1 cellular context compared by ENCODE assay signal in the genomic region with DNA sequence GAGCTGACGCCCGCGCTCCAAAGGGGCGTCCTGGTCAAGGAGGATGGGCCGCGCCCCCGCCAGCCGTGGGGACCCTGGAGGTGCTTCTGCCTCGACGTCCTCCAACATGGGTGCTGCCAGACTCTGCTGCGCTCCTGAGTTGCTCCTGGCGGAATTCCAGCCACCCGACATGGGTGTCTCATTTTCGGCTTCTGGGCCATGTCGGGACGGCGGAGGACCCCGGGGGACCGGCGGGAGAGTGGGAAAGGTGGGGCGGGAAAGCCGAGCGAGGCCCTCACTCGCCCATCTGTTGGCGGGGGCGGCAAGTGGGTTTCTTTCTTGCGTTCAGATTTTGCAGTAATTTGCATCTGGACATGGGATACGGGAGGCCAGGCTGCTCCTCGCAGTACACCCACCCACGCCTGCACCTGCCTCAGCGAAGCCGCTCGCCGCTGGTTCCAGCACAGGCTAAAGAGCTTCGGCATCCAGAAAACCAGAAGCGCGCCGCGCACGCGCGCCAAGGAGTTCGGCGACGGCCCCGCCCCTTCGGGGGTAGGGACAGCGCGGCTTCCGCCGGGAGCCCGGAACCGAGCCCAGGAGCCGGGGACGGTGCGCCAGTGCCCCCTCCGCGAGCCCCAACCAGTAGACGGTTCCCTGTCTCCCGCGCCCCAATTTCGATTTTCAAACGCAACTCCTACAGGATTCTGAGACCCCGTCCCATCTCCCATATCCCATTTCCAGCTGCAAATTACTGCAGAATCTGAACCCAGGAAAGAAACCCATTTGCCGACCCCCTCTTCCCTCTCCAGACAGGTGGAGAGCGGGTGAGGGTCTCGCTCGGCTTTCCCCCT.
TF ChIP-seq lines count a peak whose summit lies in the region.

A gene (plus strand): TSS at position 563 of the 830 bp plus-strand sequence. CDS start 320 bp downstream, outside the sequence.

TF ChIP-seq in K562, 482 proteins besides CTCF, POLR2A, EP300 and RAD21 (continued from another document and continues in another):
- TF ChIP-seq, protein P1, sequence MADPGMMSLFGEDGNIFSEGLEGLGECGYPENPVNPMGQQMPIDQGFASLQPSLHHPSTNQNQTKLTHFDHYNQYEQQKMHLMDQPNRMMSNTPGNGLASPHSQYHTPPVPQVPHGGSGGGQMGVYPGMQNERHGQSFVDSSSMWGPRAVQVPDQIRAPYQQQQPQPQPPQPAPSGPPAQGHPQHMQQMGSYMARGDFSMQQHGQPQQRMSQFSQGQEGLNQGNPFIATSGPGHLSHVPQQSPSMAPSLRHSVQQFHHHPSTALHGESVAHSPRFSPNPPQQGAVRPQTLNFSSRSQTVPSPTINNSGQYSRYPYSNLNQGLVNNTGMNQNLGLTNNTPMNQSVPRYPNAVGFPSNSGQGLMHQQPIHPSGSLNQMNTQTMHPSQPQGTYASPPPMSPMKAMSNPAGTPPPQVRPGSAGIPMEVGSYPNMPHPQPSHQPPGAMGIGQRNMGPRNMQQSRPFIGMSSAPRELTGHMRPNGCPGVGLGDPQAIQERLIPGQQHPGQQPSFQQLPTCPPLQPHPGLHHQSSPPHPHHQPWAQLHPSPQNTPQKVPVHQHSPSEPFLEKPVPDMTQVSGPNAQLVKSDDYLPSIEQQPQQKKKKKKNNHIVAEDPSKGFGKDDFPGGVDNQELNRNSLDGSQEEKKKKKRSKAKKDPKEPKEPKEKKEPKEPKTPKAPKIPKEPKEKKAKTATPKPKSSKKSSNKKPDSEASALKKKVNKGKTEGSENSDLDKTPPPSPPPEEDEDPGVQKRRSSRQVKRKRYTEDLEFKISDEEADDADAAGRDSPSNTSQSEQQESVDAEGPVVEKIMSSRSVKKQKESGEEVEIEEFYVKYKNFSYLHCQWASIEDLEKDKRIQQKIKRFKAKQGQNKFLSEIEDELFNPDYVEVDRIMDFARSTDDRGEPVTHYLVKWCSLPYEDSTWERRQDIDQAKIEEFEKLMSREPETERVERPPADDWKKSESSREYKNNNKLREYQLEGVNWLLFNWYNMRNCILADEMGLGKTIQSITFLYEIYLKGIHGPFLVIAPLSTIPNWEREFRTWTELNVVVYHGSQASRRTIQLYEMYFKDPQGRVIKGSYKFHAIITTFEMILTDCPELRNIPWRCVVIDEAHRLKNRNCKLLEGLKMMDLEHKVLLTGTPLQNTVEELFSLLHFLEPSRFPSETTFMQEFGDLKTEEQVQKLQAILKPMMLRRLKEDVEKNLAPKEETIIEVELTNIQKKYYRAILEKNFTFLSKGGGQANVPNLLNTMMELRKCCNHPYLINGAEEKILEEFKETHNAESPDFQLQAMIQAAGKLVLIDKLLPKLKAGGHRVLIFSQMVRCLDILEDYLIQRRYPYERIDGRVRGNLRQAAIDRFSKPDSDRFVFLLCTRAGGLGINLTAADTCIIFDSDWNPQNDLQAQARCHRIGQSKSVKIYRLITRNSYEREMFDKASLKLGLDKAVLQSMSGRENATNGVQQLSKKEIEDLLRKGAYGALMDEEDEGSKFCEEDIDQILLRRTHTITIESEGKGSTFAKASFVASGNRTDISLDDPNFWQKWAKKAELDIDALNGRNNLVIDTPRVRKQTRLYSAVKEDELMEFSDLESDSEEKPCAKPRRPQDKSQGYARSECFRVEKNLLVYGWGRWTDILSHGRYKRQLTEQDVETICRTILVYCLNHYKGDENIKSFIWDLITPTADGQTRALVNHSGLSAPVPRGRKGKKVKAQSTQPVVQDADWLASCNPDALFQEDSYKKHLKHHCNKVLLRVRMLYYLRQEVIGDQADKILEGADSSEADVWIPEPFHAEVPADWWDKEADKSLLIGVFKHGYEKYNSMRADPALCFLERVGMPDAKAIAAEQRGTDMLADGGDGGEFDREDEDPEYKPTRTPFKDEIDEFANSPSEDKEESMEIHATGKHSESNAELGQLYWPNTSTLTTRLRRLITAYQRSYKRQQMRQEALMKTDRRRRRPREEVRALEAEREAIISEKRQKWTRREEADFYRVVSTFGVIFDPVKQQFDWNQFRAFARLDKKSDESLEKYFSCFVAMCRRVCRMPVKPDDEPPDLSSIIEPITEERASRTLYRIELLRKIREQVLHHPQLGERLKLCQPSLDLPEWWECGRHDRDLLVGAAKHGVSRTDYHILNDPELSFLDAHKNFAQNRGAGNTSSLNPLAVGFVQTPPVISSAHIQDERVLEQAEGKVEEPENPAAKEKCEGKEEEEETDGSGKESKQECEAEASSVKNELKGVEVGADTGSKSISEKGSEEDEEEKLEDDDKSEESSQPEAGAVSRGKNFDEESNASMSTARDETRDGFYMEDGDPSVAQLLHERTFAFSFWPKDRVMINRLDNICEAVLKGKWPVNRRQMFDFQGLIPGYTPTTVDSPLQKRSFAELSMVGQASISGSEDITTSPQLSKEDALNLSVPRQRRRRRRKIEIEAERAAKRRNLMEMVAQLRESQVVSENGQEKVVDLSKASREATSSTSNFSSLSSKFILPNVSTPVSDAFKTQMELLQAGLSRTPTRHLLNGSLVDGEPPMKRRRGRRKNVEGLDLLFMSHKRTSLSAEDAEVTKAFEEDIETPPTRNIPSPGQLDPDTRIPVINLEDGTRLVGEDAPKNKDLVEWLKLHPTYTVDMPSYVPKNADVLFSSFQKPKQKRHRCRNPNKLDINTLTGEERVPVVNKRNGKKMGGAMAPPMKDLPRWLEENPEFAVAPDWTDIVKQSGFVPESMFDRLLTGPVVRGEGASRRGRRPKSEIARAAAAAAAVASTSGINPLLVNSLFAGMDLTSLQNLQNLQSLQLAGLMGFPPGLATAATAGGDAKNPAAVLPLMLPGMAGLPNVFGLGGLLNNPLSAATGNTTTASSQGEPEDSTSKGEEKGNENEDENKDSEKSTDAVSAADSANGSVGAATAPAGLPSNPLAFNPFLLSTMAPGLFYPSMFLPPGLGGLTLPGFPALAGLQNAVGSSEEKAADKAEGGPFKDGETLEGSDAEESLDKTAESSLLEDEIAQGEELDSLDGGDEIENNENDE (IDR thresholded peaks at IDR 0.05; ENCODE audit: low read depth, low read length): no peak
- TF ChIP-seq ZNF586 (CRISPR knock-in tag; conservative IDR thresholded peaks at IDR 0.05) (no peak), ZNF324 (CRISPR knock-in tag; IDR thresholded peaks at IDR 0.05) (no peak), ZKSCAN3 (CRISPR knock-in tag; IDR thresholded peaks at IDR 0.05) (no peak), EP400 (IDR thresholded peaks at IDR 0.05) (peak; percentile 36; the same call in 1 of the 2 replicates), POLR2AphosphoS5 (IDR thresholded peaks at IDR 0.05; ENCODE audit: control insufficient read depth, insufficient read depth, low read depth, low read length) (peak; percentile 73), ZNF551 (CRISPR knock-in tag; IDR thresholded peaks at IDR 0.05) (no peak), STAT5A (IDR thresholded peaks at IDR 0.05; ENCODE audit: borderline replicate concordance, low read length) (no peak), TAL1 (IDR thresholded peaks at IDR 0.05) (no peak), BRD4 (IDR thresholded peaks at IDR 0.05) (no peak), ZNF778 (CRISPR knock-in tag; IDR thresholded peaks at IDR 0.05) (no peak), CHD4 (IDR thresholded peaks at IDR 0.05; ENCODE audit: insufficient read depth, insufficient replicate concordance, low read depth, low read length, poor library complexity, severe bottlenecking) (no peak), ZNF274 (IDR thresholded peaks at IDR 0.05; ENCODE audit: borderline replicate concordance, low read depth, low read length) (no peak), EGR1 (conservative IDR thresholded peaks at IDR 0.05) (peak; percentile 90), SOX6 (IDR thresholded peaks at IDR 0.05) (no peak), KLF16 (IDR thresholded peaks at IDR 0.05) (no peak), DACH1 (IDR thresholded peaks at IDR 0.05; ENCODE audit: partially characterized antibody) (no peak), POLR3A (IDR thresholded peaks at IDR 0.05; ENCODE audit: borderline replicate concordance, extremely low read depth, insufficient read depth, insufficient read length) (no peak)
- TF ChIP-seq, protein P2, sequence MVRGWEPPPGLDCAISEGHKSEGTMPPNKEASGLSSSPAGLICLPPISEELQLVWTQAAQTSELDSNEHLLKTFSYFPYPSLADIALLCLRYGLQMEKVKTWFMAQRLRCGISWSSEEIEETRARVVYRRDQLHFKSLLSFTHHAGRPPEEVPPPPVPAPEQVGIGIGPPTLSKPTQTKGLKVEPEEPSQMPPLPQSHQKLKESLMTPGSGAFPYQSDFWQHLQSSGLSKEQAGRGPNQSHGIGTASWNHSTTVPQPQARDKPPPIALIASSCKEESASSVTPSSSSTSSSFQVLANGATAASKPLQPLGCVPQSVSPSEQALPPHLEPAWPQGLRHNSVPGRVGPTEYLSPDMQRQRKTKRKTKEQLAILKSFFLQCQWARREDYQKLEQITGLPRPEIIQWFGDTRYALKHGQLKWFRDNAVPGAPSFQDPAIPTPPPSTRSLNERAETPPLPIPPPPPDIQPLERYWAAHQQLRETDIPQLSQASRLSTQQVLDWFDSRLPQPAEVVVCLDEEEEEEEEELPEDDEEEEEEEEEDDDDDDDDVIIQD (CRISPR knock-in tag; IDR thresholded peaks at IDR 0.05): no peak
- TF ChIP-seq, protein P3, sequence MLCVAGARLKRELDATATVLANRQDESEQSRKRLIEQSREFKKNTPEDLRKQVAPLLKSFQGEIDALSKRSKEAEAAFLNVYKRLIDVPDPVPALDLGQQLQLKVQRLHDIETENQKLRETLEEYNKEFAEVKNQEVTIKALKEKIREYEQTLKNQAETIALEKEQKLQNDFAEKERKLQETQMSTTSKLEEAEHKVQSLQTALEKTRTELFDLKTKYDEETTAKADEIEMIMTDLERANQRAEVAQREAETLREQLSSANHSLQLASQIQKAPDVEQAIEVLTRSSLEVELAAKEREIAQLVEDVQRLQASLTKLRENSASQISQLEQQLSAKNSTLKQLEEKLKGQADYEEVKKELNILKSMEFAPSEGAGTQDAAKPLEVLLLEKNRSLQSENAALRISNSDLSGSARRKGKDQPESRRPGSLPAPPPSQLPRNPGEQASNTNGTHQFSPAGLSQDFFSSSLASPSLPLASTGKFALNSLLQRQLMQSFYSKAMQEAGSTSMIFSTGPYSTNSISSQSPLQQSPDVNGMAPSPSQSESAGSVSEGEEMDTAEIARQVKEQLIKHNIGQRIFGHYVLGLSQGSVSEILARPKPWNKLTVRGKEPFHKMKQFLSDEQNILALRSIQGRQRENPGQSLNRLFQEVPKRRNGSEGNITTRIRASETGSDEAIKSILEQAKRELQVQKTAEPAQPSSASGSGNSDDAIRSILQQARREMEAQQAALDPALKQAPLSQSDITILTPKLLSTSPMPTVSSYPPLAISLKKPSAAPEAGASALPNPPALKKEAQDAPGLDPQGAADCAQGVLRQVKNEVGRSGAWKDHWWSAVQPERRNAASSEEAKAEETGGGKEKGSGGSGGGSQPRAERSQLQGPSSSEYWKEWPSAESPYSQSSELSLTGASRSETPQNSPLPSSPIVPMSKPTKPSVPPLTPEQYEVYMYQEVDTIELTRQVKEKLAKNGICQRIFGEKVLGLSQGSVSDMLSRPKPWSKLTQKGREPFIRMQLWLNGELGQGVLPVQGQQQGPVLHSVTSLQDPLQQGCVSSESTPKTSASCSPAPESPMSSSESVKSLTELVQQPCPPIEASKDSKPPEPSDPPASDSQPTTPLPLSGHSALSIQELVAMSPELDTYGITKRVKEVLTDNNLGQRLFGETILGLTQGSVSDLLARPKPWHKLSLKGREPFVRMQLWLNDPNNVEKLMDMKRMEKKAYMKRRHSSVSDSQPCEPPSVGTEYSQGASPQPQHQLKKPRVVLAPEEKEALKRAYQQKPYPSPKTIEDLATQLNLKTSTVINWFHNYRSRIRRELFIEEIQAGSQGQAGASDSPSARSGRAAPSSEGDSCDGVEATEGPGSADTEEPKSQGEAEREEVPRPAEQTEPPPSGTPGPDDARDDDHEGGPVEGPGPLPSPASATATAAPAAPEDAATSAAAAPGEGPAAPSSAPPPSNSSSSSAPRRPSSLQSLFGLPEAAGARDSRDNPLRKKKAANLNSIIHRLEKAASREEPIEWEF (CRISPR knock-in tag; IDR thresholded peaks at IDR 0.05): no peak
- TF ChIP-seq, protein P4, sequence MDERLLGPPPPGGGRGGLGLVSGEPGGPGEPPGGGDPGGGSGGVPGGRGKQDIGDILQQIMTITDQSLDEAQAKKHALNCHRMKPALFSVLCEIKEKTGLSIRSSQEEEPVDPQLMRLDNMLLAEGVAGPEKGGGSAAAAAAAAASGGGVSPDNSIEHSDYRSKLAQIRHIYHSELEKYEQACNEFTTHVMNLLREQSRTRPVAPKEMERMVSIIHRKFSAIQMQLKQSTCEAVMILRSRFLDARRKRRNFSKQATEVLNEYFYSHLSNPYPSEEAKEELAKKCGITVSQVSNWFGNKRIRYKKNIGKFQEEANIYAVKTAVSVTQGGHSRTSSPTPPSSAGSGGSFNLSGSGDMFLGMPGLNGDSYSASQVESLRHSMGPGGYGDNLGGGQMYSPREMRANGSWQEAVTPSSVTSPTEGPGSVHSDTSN (CRISPR knock-in tag; IDR thresholded peaks at IDR 0.05; ENCODE audit: low read depth): no peak
- TF ChIP-seq, protein P4 (tag; conservative IDR thresholded peaks at IDR 0.05; ENCODE audit: low read depth): no peak
- TF ChIP-seq, protein P5, sequence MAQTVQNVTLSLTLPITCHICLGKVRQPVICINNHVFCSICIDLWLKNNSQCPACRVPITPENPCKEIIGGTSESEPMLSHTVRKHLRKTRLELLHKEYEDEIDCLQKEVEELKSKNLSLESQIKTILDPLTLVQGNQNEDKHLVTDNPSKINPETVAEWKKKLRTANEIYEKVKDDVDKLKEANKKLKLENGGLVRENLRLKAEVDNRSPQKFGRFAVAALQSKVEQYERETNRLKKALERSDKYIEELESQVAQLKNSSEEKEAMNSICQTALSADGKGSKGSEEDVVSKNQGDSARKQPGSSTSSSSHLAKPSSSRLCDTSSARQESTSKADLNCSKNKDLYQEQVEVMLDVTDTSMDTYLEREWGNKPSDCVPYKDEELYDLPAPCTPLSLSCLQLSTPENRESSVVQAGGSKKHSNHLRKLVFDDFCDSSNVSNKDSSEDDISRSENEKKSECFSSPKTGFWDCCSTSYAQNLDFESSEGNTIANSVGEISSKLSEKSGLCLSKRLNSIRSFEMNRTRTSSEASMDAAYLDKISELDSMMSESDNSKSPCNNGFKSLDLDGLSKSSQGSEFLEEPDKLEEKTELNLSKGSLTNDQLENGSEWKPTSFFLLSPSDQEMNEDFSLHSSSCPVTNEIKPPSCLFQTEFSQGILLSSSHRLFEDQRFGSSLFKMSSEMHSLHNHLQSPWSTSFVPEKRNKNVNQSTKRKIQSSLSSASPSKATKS (CRISPR knock-in tag; IDR thresholded peaks at IDR 0.05): no peak
